1 cellular context compared by ENCODE assay signal in genomic region chr19:17346109-17346671, GRCh38.
TF ChIP-seq lines count a peak whose summit lies in the region.

No MANE protein-coding gene starts in this region.

TF ChIP-seq in HepG2, 621 proteins besides CTCF, POLR2A, EP300 and RAD21 (continued from another document and continues in another):
- TF ChIP-seq PATZ1 (CRISPR knock-in tag; IDR thresholded peaks at IDR 0.05) (peak; percentile 76), CREM (IDR thresholded peaks at IDR 0.05) (no peak), CREM (CRISPR knock-in tag; IDR thresholded peaks at IDR 0.05) (no peak), ZNF512 (CRISPR knock-in tag; IDR thresholded peaks at IDR 0.05) (no peak), TRAFD1 (CRISPR knock-in tag; IDR thresholded peaks at IDR 0.05; ENCODE audit: borderline replicate concordance) (peak; percentile 44; the same call in 1 of the 2 replicates), CBX5 (CRISPR knock-in tag; IDR thresholded peaks at IDR 0.05; ENCODE audit: borderline replicate concordance) (peak; percentile 29; the same call in 1 of the 2 replicates), PHF20 (CRISPR knock-in tag; IDR thresholded peaks at IDR 0.05) (0 out of 2 replicates have a peak, but pooled peaks have one; percentile 26), ARNT2 (CRISPR knock-in tag; IDR thresholded peaks at IDR 0.05; ENCODE audit: low read depth) (no peak), TARDBP (CRISPR knock-in tag; IDR thresholded peaks at IDR 0.05) (no peak), ZZZ3 (CRISPR knock-in tag; IDR thresholded peaks at IDR 0.05; ENCODE audit: borderline replicate concordance) (no peak), ZNF296 (CRISPR knock-in tag; conservative IDR thresholded peaks at IDR 0.05) (no peak), ZSCAN9 (CRISPR knock-in tag; IDR thresholded peaks at IDR 0.05; ENCODE audit: borderline replicate concordance) (0 out of 2 replicates have a peak, but pooled peaks have one; percentile 34), ELK4 (CRISPR knock-in tag; IDR thresholded peaks at IDR 0.05; ENCODE audit: borderline replicate concordance) (no peak), ZBTB42 (CRISPR knock-in tag; IDR thresholded peaks at IDR 0.05) (no peak), MYPOP (CRISPR knock-in tag; IDR thresholded peaks at IDR 0.05) (peak; percentile 55; the same call in 1 of the 2 replicates), NFKBIZ (CRISPR knock-in tag; IDR thresholded peaks at IDR 0.05) (0 out of 2 replicates have a peak, but pooled peaks have one; percentile 21), GATAD1 (CRISPR knock-in tag; IDR thresholded peaks at IDR 0.05) (0 out of 2 replicates have a peak, but pooled peaks have one; percentile 22), STAG1 (CRISPR knock-in tag; IDR thresholded peaks at IDR 0.05) (peak; percentile 81), CHD4 (IDR thresholded peaks at IDR 0.05; ENCODE audit: borderline replicate concordance, low read length) (no peak), DPF2 (CRISPR knock-in tag; IDR thresholded peaks at IDR 0.05; ENCODE audit: borderline replicate concordance, low read depth) (no peak), KMT2B (CRISPR knock-in tag; IDR thresholded peaks at IDR 0.05) (0 out of 2 replicates have a peak, but pooled peaks have one; percentile 21), ZIK1 (CRISPR knock-in tag; IDR thresholded peaks at IDR 0.05; ENCODE audit: borderline replicate concordance, low read depth) (no peak), ZNF703 (CRISPR knock-in tag; IDR thresholded peaks at IDR 0.05; ENCODE audit: borderline replicate concordance) (no peak), ZBTB40 (IDR thresholded peaks at IDR 0.05) (no peak), ZBTB40 (CRISPR knock-in tag; IDR thresholded peaks at IDR 0.05) (peak; percentile 39; the same call in 1 of the 2 replicates), ETV5 (CRISPR knock-in tag; IDR thresholded peaks at IDR 0.05; ENCODE audit: borderline replicate concordance) (no peak), ZBTB7B (CRISPR knock-in tag; IDR thresholded peaks at IDR 0.05) (0 out of 2 replicates have a peak, but pooled peaks have one; percentile 22), CEBPG (CRISPR knock-in tag; IDR thresholded peaks at IDR 0.05) (no peak), CEBPZ (IDR thresholded peaks at IDR 0.05; ENCODE audit: low read length) (no peak), ZMAT5 (CRISPR knock-in tag; IDR thresholded peaks at IDR 0.05; ENCODE audit: borderline replicate concordance, low read depth) (no peak), ELF4 (CRISPR knock-in tag; IDR thresholded peaks at IDR 0.05; ENCODE audit: borderline replicate concordance) (no peak), MXD3 (CRISPR knock-in tag; IDR thresholded peaks at IDR 0.05) (peak; percentile 46; the same call in 1 of the 2 replicates), ATRX (CRISPR knock-in tag; IDR thresholded peaks at IDR 0.05; ENCODE audit: borderline replicate concordance) (no peak), SKI (IDR thresholded peaks at IDR 0.05; ENCODE audit: partially characterized antibody) (no peak), ZNF234 (CRISPR knock-in tag; conservative IDR thresholded peaks at IDR 0.05) (no peak), ZNF619 (CRISPR knock-in tag; IDR thresholded peaks at IDR 0.05) (no peak), ZNF496 (CRISPR knock-in tag; IDR thresholded peaks at IDR 0.05; ENCODE audit: insufficient replicate concordance) (no peak), ZNF431 (CRISPR knock-in tag; IDR thresholded peaks at IDR 0.05; ENCODE audit: borderline replicate concordance, low read depth) (no peak), NR2F2 (IDR thresholded peaks at IDR 0.05; ENCODE audit: borderline replicate concordance, low read depth) (no peak)
